10 cellular contexts compared by ENCODE assay signal in the genomic region with DNA sequence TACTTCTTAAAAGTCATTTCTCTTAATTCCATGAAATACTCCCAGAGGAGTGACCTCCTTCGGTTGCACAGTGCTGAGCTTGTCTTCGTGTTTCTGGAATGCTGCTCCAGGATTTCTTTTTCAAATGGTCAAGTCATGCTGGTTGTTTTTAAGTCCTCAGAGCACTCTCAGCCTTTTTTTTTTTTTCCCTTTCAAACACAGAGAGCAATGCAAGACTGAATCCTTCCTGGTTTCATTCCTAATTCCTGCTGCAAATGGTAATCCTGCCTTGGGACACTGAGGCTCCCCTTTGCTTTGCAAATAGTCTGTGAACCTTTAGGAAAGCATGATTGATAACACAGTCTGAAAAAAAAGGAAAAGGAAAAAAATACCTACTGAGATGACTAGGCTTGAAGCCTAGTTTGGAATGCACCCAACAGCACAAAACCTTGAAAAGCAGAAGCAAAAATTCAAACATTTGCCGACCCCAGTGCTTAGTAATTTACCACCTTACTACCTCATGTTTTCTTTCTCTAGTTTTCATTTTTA.
A peak's percentile ranks its signal among the peaks of the same experiment; 100 is the strongest.
DNase-seq lines count a peak whose midpoint lies in the region; ATAC-seq and TF ChIP-seq lines count a peak whose summit lies in the region.
"Had no signal": no experiment of that assay in that cellular context is flagged by ENCODE, and none has a peak within 500 bp of the region (broad histone marks: within the 10 kb centered on the region; RNA-seq: fewer than 3 reads in every experiment).

No MANE protein-coding gene starts in this region.

- 23 to 31% (median 28%) methylated on average over 3 of the region's 3 CpGs for WGBS in heart left ventricle, 4 donors

- no peaks in the 10 kb centered on the region for H3K36me3 ChIP-seq in heart left ventricle

- peak overlapping the region in 2 of 12 donors; percentile 5 to 24 for H3K4me3 ChIP-seq in heart left ventricle
- H3K4me3 ChIP-seq: testis had no signal

- intact Hi-C loops in heart left ventricle (cut with DNase I): no loop called here

- H3K4me1 ChIP-seq in heart left ventricle: peaks cover 0 to 14% (median 0%) of the 10 kb centered on the region in 12 donors
- H3K4me1 ChIP-seq: testis had no signal

- DNase-seq in GM20000 (ENCODE audit: low spot score) (peak; percentile 20), MV-4-11 (lab: John Stamatoyannopoulos, UW) (peak; percentile 53), heart left ventricle (no peak), stromal cell of bone marrow (ENCODE audit: low read depth) (peak; percentile 41), NCI-H524 (lab: John Stamatoyannopoulos, UW) (no peak), SW 1271 (lab: John Stamatoyannopoulos, UW) (no peak)
- no peak for DNase-seq in activated effector memory CD4-positive, alpha-beta T cell treated with Interleukin-2 at 50 U/mL for 16 hours
- DNase-seq: NCI-H2029 treated with DMSO at 0.1 percent for 48 hours, testis had no signal

- peak overlapping the region in 6 of 12 donors; percentile 2 to 49 (median 12) for H3K27ac ChIP-seq in heart left ventricle
- H3K27ac ChIP-seq: testis had no signal

- ATAC-seq in heart left ventricle (peak in 3 of 4 donors; percentile 46 to 70 (median 57)), GM21515 (IDR thresholded peaks at IDR 0.05; ENCODE audit: unreplicated experiment) (no peak)

- H3K9me3 ChIP-seq in heart left ventricle: peaks cover 0 to 6% (median 0%) of the 10 kb centered on the region in 12 donors
- H3K9me3 ChIP-seq: testis had no signal

- no peaks in the 10 kb centered on the region for H3K27me3 ChIP-seq in heart left ventricle
- H3K27me3 ChIP-seq: testis had no signal

- no peak for TF ChIP-seq CTCF in GM20000 (IDR thresholded peaks at IDR 0.05; ENCODE audit: extremely low read depth, missing control alignments)
- TF ChIP-seq CTCF in heart left ventricle (IDR thresholded peaks at IDR 0.05): no peak

- TF ChIP-seq POLR2A in heart left ventricle (IDR thresholded peaks at IDR 0.05): no peak

Comparison
In these comparisons a context has a peak if more than half of its experiments do, and no peak if none do; other contexts are left out.
1. DNase-seq: peak in GM20000 (single experiment), MV-4-11 (single experiment) and stromal cell of bone marrow (single experiment); none in heart left ventricle (0 of 5), NCI-H524 (0 of 2), SW 1271 (0 of 2) and activated effector memory CD4-positive, alpha-beta T cell treated with Interleukin-2 at 50 U/mL for 16 hours (single experiment).